ENCODE assay signal across 9 cellular contexts in genomic region chr17:27502526-27503324, GRCh38. TPM values are rescaled to one million over a fixed set of nuclear protein-coding genes. Genes with fewer than 3 reads are reported as not detected.
DNase-seq lines count a peak whose midpoint lies in the region; ATAC-seq and TF ChIP-seq lines count a peak whose summit lies in the region.
"Had no signal": no experiment of that assay in that cellular context is flagged by ENCODE, and none has a peak within 500 bp of the region (broad histone marks: within the 10 kb centered on the region; RNA-seq: fewer than 3 reads in every experiment).

No MANE protein-coding gene starts in this region.

- CTCF ChIA-PET in activated naive CD4-positive, alpha-beta T cell treated with anti-CD3 and anti-CD28 coated beads for 36 hours (lab: Charles Lee) = no interaction called here

- ATAC-seq in GM18907 (IDR thresholded peaks at IDR 0.05; ENCODE audit: unreplicated experiment) = no peak

- H3K9me3 ChIP-seq in skeletal muscle tissue (ENCODE audit: control insufficient read depth in 3 of 3, low read length in 3 of 3) = no peaks in the 10 kb centered on the region

- no peaks in the 10 kb centered on the region for H3K27me3 Mint-ChIP-seq in activated naive CD4-positive, alpha-beta T cell treated with anti-CD3 and anti-CD28 coated beads for 36 hours (ENCODE audit: low read depth)
- H3K27me3 Mint-ChIP-seq in CD14-positive monocyte (ENCODE audit: low read depth in 3 of 3) = no peaks in the 10 kb centered on the region

- peaks cover 12 to 17% (median 14%) of the 10 kb centered on the region in 3 donors for H3K4me1 ChIP-seq in skeletal muscle tissue (ENCODE audit: control insufficient read depth in 3 of 3, insufficient read depth in 3 of 3, low read length in 3 of 3)

- H3K4me3 Mint-ChIP-seq in activated naive CD4-positive, alpha-beta T cell treated with anti-CD3 and anti-CD28 coated beads for 36 hours = no peak overlapping the region
- no peak overlapping the region for H3K4me3 Mint-ChIP-seq in CD14-positive monocyte
- H3K4me3 Mint-ChIP-seq: immature natural killer cell had no signal

- peak; percentile 87 for DNase-seq in GM04504 (ENCODE audit: low read depth)
- peak; percentile 84 for DNase-seq in choroid plexus epithelial cell (ENCODE audit: low read depth)
- DNase-seq in kidney glomerular epithelial cell (lab: John Stamatoyannopoulos, UW) = peak; percentile 72
- DNase-seq in DMS153 (lab: John Stamatoyannopoulos, UW) = no peak
- DNase-seq in activated naive CD4-positive, alpha-beta T cell treated with anti-CD3 and anti-CD28 coated beads for 36 hours = no peak
- DNase-seq in CD14-positive monocyte (ENCODE audit: low spot score) = no peak
- DNase-seq: immature natural killer cell had no signal

- H3K36me3 Mint-ChIP-seq in activated naive CD4-positive, alpha-beta T cell treated with anti-CD3 and anti-CD28 coated beads for 36 hours (ENCODE audit: low read depth) = peaks cover 38% of the 10 kb centered on the region
- peaks cover 31 to 38% of the 10 kb centered on the region in 2 donors for H3K36me3 Mint-ChIP-seq in CD14-positive monocyte

- H3K36me3 ChIP-seq in skeletal muscle tissue (ENCODE audit: control insufficient read depth in 3 of 3, insufficient read depth in 3 of 3, low read length in 3 of 3) = no peaks in the 10 kb centered on the region

- intact Hi-C loops in activated naive CD4-positive, alpha-beta T cell treated with anti-CD3 and anti-CD28 coated beads for 36 hours (cut with micrococcal nuclease) = no loop called here
- intact Hi-C loops in CD14-positive monocyte (cut with micrococcal nuclease) = no loop called here

- H3K27ac ChIP-seq in skeletal muscle tissue (ENCODE audit: low read depth, low read length) = peak overlapping the region; percentile 31

- H3K9ac ChIP-seq in skeletal muscle tissue (ENCODE audit: low read depth in 1 of 3, low read length in 3 of 3) = peak overlapping the region in 1 of 3 donors; percentile 16

- H3K4me3 ChIP-seq in choroid plexus epithelial cell (ENCODE audit: low read depth, low read length) = no peak overlapping the region
- H3K4me3 ChIP-seq in skeletal muscle tissue (ENCODE audit: low read length in 3 of 3) = no peak overlapping the region

- peaks cover 17% of the 10 kb centered on the region for H3K4me1 Mint-ChIP-seq in activated naive CD4-positive, alpha-beta T cell treated with anti-CD3 and anti-CD28 coated beads for 36 hours (ENCODE audit: low read depth)
- peaks cover 25% of the 10 kb centered on the region for H3K4me1 Mint-ChIP-seq in CD14-positive monocyte

- H3K27me3 ChIP-seq in skeletal muscle tissue (ENCODE audit: control insufficient read depth in 3 of 3, insufficient read depth in 3 of 3, low read length in 3 of 3) = no peaks in the 10 kb centered on the region

- no peak for TF ChIP-seq CTCF in choroid plexus epithelial cell (conservative IDR thresholded peaks at IDR 0.05; ENCODE audit: low read depth, low read length)
- TF ChIP-seq CTCF in CD14-positive monocyte (IDR thresholded peaks at IDR 0.05) = no peak

- peaks cover 15% of the 10 kb centered on the region for H3K9me3 Mint-ChIP-seq in activated naive CD4-positive, alpha-beta T cell treated with anti-CD3 and anti-CD28 coated beads for 36 hours
- H3K9me3 Mint-ChIP-seq in CD14-positive monocyte = peaks cover 0 to 6% (median 4%) of the 10 kb centered on the region in 7 donors
- H3K9me3 Mint-ChIP-seq: immature natural killer cell had no signal

- no peak overlapping the region for H3K27ac Mint-ChIP-seq in activated naive CD4-positive, alpha-beta T cell treated with anti-CD3 and anti-CD28 coated beads for 36 hours
- H3K27ac Mint-ChIP-seq in CD14-positive monocyte = no peak overlapping the region
- H3K27ac Mint-ChIP-seq: immature natural killer cell had no signal

RNA-seq across cellular contexts. Expression of gene KSR1, which starts 46.5 kb away (rescaled TPM):
- 25.6 TPM for total RNA-seq in skeletal muscle tissue
- 100 to 1,000 TPM; 179 to 189 TPM for total RNA-seq in activated naive CD4-positive, alpha-beta T cell treated with anti-CD3 and anti-CD28 coated beads for 36 hours
- polyA plus RNA-seq in CD14-positive monocyte = 1 to 10 TPM; 1.2 to 4.2 TPM

Comparison
In these comparisons a context has a peak if more than half of its experiments do, and no peak if none do; other contexts are left out.
1. DNase-seq: peak in GM04504 (single experiment), choroid plexus epithelial cell (single experiment) and kidney glomerular epithelial cell (single experiment); none in DMS153 (single experiment), activated naive CD4-positive, alpha-beta T cell treated with anti-CD3 and anti-CD28 coated beads for 36 hours (single experiment) and CD14-positive monocyte (single experiment).